Comparison of ENCODE assay signal across 1 cellular context in genomic region chr11:68325183-68325893, GRCh38.
TF ChIP-seq lines count a peak whose summit lies in the region.

No MANE protein-coding gene starts in this region.

TF ChIP-seq in WTC11, 78 proteins besides CTCF, POLR2A, EP300 and RAD21 (continued from another document):
- TF ChIP-seq, protein P1, sequence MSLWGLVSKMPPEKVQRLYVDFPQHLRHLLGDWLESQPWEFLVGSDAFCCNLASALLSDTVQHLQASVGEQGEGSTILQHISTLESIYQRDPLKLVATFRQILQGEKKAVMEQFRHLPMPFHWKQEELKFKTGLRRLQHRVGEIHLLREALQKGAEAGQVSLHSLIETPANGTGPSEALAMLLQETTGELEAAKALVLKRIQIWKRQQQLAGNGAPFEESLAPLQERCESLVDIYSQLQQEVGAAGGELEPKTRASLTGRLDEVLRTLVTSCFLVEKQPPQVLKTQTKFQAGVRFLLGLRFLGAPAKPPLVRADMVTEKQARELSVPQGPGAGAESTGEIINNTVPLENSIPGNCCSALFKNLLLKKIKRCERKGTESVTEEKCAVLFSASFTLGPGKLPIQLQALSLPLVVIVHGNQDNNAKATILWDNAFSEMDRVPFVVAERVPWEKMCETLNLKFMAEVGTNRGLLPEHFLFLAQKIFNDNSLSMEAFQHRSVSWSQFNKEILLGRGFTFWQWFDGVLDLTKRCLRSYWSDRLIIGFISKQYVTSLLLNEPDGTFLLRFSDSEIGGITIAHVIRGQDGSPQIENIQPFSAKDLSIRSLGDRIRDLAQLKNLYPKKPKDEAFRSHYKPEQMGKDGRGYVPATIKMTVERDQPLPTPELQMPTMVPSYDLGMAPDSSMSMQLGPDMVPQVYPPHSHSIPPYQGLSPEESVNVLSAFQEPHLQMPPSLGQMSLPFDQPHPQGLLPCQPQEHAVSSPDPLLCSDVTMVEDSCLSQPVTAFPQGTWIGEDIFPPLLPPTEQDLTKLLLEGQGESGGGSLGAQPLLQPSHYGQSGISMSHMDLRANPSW (CRISPR knock-in tag; conservative IDR thresholded peaks at IDR 0.05; ENCODE audit: low read depth) = no peak
- TF ChIP-seq ZNF396 (CRISPR knock-in tag; IDR thresholded peaks at IDR 0.05; ENCODE audit: borderline replicate concordance) (no peak), JUN (CRISPR knock-in tag; IDR thresholded peaks at IDR 0.05) (no peak), ZNF671 (CRISPR knock-in tag; IDR thresholded peaks at IDR 0.05) (no peak), FOXP1 (CRISPR knock-in tag; IDR thresholded peaks at IDR 0.05; ENCODE audit: borderline replicate concordance) (no peak), IRF2 (CRISPR knock-in tag; IDR thresholded peaks at IDR 0.05; ENCODE audit: borderline replicate concordance, low read depth) (no peak)
TF ChIP-seq in WTC11: peak in this region for 0.
